Comparison of ENCODE assay signal across 31 cellular contexts in genomic region chrX:10536744-10537143, GRCh38.
"Had no signal": no experiment of that assay in that cellular context is flagged by ENCODE, and none has a peak within 500 bp of the region (broad histone marks: within the 10 kb centered on the region; RNA-seq: fewer than 3 reads in every experiment).

No MANE protein-coding gene starts in this region.

- DNase-seq: activated CD4-positive, alpha-beta T cell treated with anti-CD3 and anti-CD28 coated beads for 48 hours; activated CD4-positive, alpha-beta T cell treated with anti-CD3 and anti-CD28 coated beads, Interleukin-2, amount 50 U/mL, for 4 hours; activated CD8-positive, alpha-beta memory T cell treated with anti-CD3 and anti-CD28 coated beads, Interleukin-2, amount 50 U/mL, for 48 hours; activated CD8-positive, alpha-beta T cell treated with anti-CD3 and anti-CD28 coated beads, Interleukin-2, amount 10 ng/mL, durations not matched to agents 7 days and 5 days; activated effector memory CD4-positive, alpha-beta T cell treated with Interleukin-2 at 50 U/mL for 16 hours; activated naive CD4-positive, alpha-beta T cell; activated naive CD8-positive, alpha-beta T cell treated with anti-CD3 and anti-CD28 coated beads, Interleukin-2, amount 50 U/mL, for 24 hours; activated T-cell treated with anti-CD3 and anti-CD28 coated beads, Interleukin-2, amount 50 U/mL, for 1 hour; amniotic stem cell; Kasumi-1; KBM-7; NCI-H1105 treated with DMSO at 0.1 percent for 48 hours; NCI-H1436 treated with DMSO at 0.1 percent for 48 hours; NCI-H187; NCI-H2081; NCI-H2171; NCI-H2227 treated with DMSO at 0.1 percent for 48 hours; NCI-H446 treated with DMSO at 0.1 percent for 48 hours; NCI-H524 treated with DMSO at 0.1 percent for 48 hours; NCI-H82; Right ventricle myocardium superior; SJCRH30; SK-N-SH; T-helper 1 cell; WERI-Rb-1 had no signal

- FAIRE-seq: bronchial epithelial cell had no signal

- H3K36me3 ChIP-seq: ascending aorta, SJCRH30, WERI-Rb-1 had no signal

- H3K4me2 ChIP-seq: SK-N-SH had no signal

- H3K27me3 ChIP-seq: ascending aorta, body of pancreas, SJCRH30 had no signal

- H3K4me1 ChIP-seq: ascending aorta had no signal

- H3K9me2 ChIP-seq: SK-N-SH had no signal

- H3K9me3 ChIP-seq: ascending aorta, body of pancreas, SJCRH30, SK-N-SH had no signal

- ATAC-seq: activated CD4-positive, CD25-positive, alpha-beta regulatory T cell treated with anti-CD3 and anti-CD28 coated beads, Interleukin-2, amount 50 U/mL, for 24 hours; activated CD8-positive, alpha-beta T cell treated with anti-CD3 and anti-CD28 coated beads, Interleukin-2, amount 10 ng/mL, durations not matched to agents 7 days and 5 days; activated naive CD4-positive, alpha-beta T cell treated with anti-CD3 and anti-CD28 coated beads, Interleukin-2, amount 50 U/mL, for 72 hours; activated naive CD8-positive, alpha-beta T cell treated with anti-CD3 and anti-CD28 coated beads, Interleukin-2, amount 50 U/mL, for 24 hours had no signal

- H3K4me3 ChIP-seq: ascending aorta, body of pancreas, SJCRH30 had no signal

- H3K9ac ChIP-seq: SK-N-SH had no signal

- H3K27ac ChIP-seq: ascending aorta, RWPE1, SJCRH30, WERI-Rb-1 had no signal
